In the genomic region with DNA sequence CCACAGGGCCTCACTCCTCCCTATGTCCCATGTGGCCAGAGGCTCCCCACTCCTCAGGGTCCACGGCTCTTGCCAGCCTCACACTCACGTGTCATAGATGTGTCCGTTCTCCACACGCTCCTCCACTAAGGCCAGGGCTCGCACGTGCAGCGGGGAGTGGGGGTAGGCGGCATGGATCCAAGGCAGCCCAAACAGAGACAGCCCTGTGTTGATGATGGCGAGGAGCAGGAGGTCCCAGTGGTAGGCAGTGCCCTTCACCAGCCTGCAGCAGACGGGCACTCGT, we compare ENCODE assay signal across 29 cellular contexts.
"Had no signal": no experiment of that assay in that cellular context is flagged by ENCODE, and none has a peak within 500 bp of the region (broad histone marks: within the 10 kb centered on the region; RNA-seq: fewer than 3 reads in every experiment).

No MANE protein-coding gene starts in this region.

- H3K4me1 Mint-ChIP-seq: neural crest cell; stimulated activated effector memory CD8-positive, alpha-beta T cell treated with anti-CD3 and anti-CD28 coated beads, Interleukin-12 subunit alpha, Interleukin-12 subunit beta, amount 100 ng/mL, for 72 hours had no signal

- H3K36me3 Mint-ChIP-seq: mesothelial cell of epicardium; naive B cell; natural killer cell treated with Interleukin-12 subunit alpha and Interleukin-12 subunit beta and Interleukin-15 and Interleukin-18, amount 100 ng/mL, for 72 hours; type B pancreatic cell had no signal

- H3K4me3 ChIP-seq: colonic mucosa, gastrocnemius medialis, heart left ventricle, hepatocyte, left lung, mucosa of descending colon, prostate gland, right atrium auricular region, sigmoid colon, testis, tibial artery had no signal

- H3K9me3 Mint-ChIP-seq: dendritic cell treated with granulocyte-macrophage colony-stimulating factor and Interleukin-4, amounts not matched to agents 40 ng/mL and 50 ng/mL, for 4 days; endodermal cell; mesothelial cell of epicardium; naive B cell; natural killer cell treated with Interleukin-12 subunit alpha and Interleukin-12 subunit beta and Interleukin-15 and Interleukin-18, amount 100 ng/mL, for 72 hours; neural crest cell; stimulated activated effector memory CD8-positive, alpha-beta T cell treated with anti-CD3 and anti-CD28 coated beads, Interleukin-12 subunit alpha, Interleukin-12 subunit beta, amount 100 ng/mL, for 72 hours; type B pancreatic cell had no signal

- H2AFZ ChIP-seq: hepatocyte had no signal

- H3K4me1 ChIP-seq: colonic mucosa, heart left ventricle, left lung, right atrium auricular region, sigmoid colon, testis, tibial artery had no signal

- H3K36me3 ChIP-seq: colonic mucosa, gastrocnemius medialis, prostate gland, right atrium auricular region had no signal

- H3K9me3 ChIP-seq: colonic mucosa, gastrocnemius medialis, heart left ventricle, left lung, mucosa of descending colon, prostate gland, right atrium auricular region, sigmoid colon, testis, tibial artery had no signal

- H3K27me3 ChIP-seq: colonic mucosa, gastrocnemius medialis, heart left ventricle, hepatocyte, left lung, right atrium auricular region, sigmoid colon, testis, tibial artery had no signal

- ATAC-seq: esophagus mucosa; gastrocnemius medialis; heart left ventricle; left cardiac atrium; left lung; mucosa of descending colon; natural killer cell treated with Interleukin-12 subunit alpha and Interleukin-12 subunit beta and Interleukin-15 and Interleukin-18, amount 100 ng/mL, for 72 hours; stimulated activated effector memory CD8-positive, alpha-beta T cell treated with anti-CD3 and anti-CD28 coated beads, Interleukin-12 subunit alpha, Interleukin-12 subunit beta, amount 100 ng/mL, for 72 hours; stimulated activated naive CD8-positive, alpha-beta T cell treated with anti-CD3 and anti-CD28 coated beads, Interleukin-15, Interleukin-2, amounts not matched to agents 100 U/mL and 50 U/mL, for 24 hours had no signal

- H3K27me3 Mint-ChIP-seq: natural killer cell treated with Interleukin-12 subunit alpha and Interleukin-12 subunit beta and Interleukin-15 and Interleukin-18, amount 100 ng/mL, for 72 hours; type B pancreatic cell had no signal

- H3K27ac Mint-ChIP-seq: dendritic cell treated with granulocyte-macrophage colony-stimulating factor and Interleukin-4, amounts not matched to agents 40 ng/mL and 50 ng/mL, for 4 days; endodermal cell; mesothelial cell of epicardium; naive B cell; natural killer cell treated with Interleukin-12 subunit alpha and Interleukin-12 subunit beta and Interleukin-15 and Interleukin-18, amount 100 ng/mL, for 72 hours; stimulated activated effector memory CD8-positive, alpha-beta T cell treated with anti-CD3 and anti-CD28 coated beads, Interleukin-12 subunit alpha, Interleukin-12 subunit beta, amount 100 ng/mL, for 72 hours; type B pancreatic cell had no signal

- H3K27ac ChIP-seq: colonic mucosa, epithelial cell of prostate, gastrocnemius medialis, heart left ventricle, hepatocyte, left lung, prostate gland, right atrium auricular region, sigmoid colon, testis, tibial artery had no signal

- DNase-seq: colonic mucosa; effector CD8-positive, alpha-beta T cell; endodermal cell; foreskin fibroblast; gastrocnemius medialis; heart left ventricle; left cardiac atrium; left lung; mesenchymal stem cell; mucosa of descending colon; naive B cell; sigmoid colon; stimulated activated CD4-positive, alpha-beta T cell treated with anti-CD3 and anti-CD28 coated beads, Interleukin-2, amount 100 ng/mL, for 24 hours; stimulated activated CD4-positive, alpha-beta T cell treated with anti-CD3 and anti-CD28 coated beads, Interleukin-4, amount 100 ng/mL, for 24 hours; stimulated activated naive CD8-positive, alpha-beta T cell treated with anti-CD3 and anti-CD28 coated beads, Interleukin-15, Interleukin-2, amounts not matched to agents 100 U/mL and 50 U/mL, for 24 hours; substantia nigra; testis; tibial artery had no signal

- H3K4me3 Mint-ChIP-seq: dendritic cell treated with granulocyte-macrophage colony-stimulating factor and Interleukin-4, amounts not matched to agents 40 ng/mL and 50 ng/mL, for 4 days; endodermal cell; mesothelial cell of epicardium; naive B cell; natural killer cell treated with Interleukin-12 subunit alpha and Interleukin-12 subunit beta and Interleukin-15 and Interleukin-18, amount 100 ng/mL, for 72 hours; neural crest cell; stimulated activated effector memory CD8-positive, alpha-beta T cell treated with anti-CD3 and anti-CD28 coated beads, Interleukin-12 subunit alpha, Interleukin-12 subunit beta, amount 100 ng/mL, for 72 hours; type B pancreatic cell had no signal

- H3K4me2 ChIP-seq: hepatocyte had no signal
